22 cellular contexts compared by ENCODE assay signal in the genomic region with DNA sequence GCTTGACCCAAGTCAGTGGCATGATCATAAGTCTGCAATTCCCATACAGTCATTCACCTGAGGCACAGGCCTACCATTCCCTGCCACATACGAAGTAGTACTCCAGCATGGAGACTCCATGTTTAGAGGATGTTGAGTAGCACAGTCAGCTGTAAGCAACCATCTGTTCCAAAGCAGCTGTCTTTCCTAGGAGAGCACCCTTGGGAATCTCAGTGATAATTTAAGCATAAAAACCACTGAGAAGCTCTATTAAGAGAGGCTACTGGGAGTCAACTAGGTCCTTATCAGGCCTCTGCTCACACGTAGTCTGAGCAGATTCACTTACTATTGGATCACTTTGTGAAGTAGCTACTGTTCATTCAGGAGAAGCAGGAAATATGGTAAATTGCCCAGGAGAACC.
"Had no signal": no experiment of that assay in that cellular context is flagged by ENCODE, and none has a peak within 500 bp of the region (broad histone marks: within the 10 kb centered on the region; RNA-seq: fewer than 3 reads in every experiment).

No MANE protein-coding gene starts in this region.

- H3K9me3 ChIP-seq: esophagus squamous epithelium, gastrocnemius medialis, left ventricle myocardium inferior, prostate gland, spleen, testis, upper lobe of left lung had no signal

- DNase-seq: activated CD4-positive, alpha-beta memory T cell treated with anti-CD3 and anti-CD28 coated beads, Interleukin-2, amount 10 ng/mL, durations not matched to agents 7 days and 5 days; activated CD4-positive, alpha-beta T cell treated with anti-CD3 and anti-CD28 coated beads for 4 hours; activated CD4-positive, CD25-positive, alpha-beta regulatory T cell; activated gamma-delta T cell; activated naive CD4-positive, alpha-beta T cell treated with anti-CD3 and anti-CD28 coated beads, Interleukin-2, amount 50 U/mL, for 16 hours; activated naive CD8-positive, alpha-beta T cell treated with anti-CD3 and anti-CD28 coated beads, Interleukin-2, amount 50 U/mL, for 24 hours; activated T-cell treated with anti-CD3 and anti-CD28 coated beads, Interleukin-2, amount 50 U/mL, for 72 hours; cortex of kidney; endodermal cell; esophagus squamous epithelium; gastrocnemius medialis; head of caudate nucleus; hypothalamus; left ventricle myocardium inferior; spleen; stimulated activated CD4-positive, alpha-beta T cell treated with anti-CD3 and anti-CD28 coated beads, Interleukin-4, amount 100 ng/mL, for 1 hour; stimulated activated naive CD4-positive, alpha-beta T cell; testis; upper lobe of left lung had no signal

- H3K4me3 Mint-ChIP-seq: activated CD4-positive, alpha-beta memory T cell treated with anti-CD3 and anti-CD28 coated beads, Interleukin-2, amount 10 ng/mL, durations not matched to agents 7 days and 5 days; activated naive CD8-positive, alpha-beta T cell treated with anti-CD3 and anti-CD28 coated beads, Interleukin-2, amount 50 U/mL, for 24 hours; activated T-cell treated with anti-CD3 and anti-CD28 coated beads, Interleukin-2, amount 50 U/mL, for 72 hours; endodermal cell; natural killer cell treated with Interleukin-12 subunit alpha and Interleukin-12 subunit beta and Interleukin-15 and Interleukin-18, amount 100 ng/mL, for 72 hours had no signal

- H3K4me3 ChIP-seq: cardiac muscle cell, esophagus squamous epithelium, gastrocnemius medialis, left ventricle myocardium inferior, prostate gland, spleen, testis, upper lobe of left lung had no signal

- H3K27me3 ChIP-seq: cardiac muscle cell, esophagus squamous epithelium, gastrocnemius medialis, testis, upper lobe of left lung had no signal

- H3K27ac ChIP-seq: cardiac muscle cell, esophagus squamous epithelium, gastrocnemius medialis, left ventricle myocardium inferior, prostate gland, spleen, testis, upper lobe of left lung had no signal

- H3K4me1 ChIP-seq: esophagus squamous epithelium, gastrocnemius medialis, left ventricle myocardium inferior, prostate gland, spleen, testis, upper lobe of left lung had no signal

- ATAC-seq: activated naive CD8-positive, alpha-beta T cell treated with anti-CD3 and anti-CD28 coated beads, Interleukin-2, amount 50 U/mL, for 24 hours; activated T-cell treated with anti-CD3 and anti-CD28 coated beads, Interleukin-2, amount 50 U/mL, for 72 hours; gastrocnemius medialis; natural killer cell treated with Interleukin-12 subunit alpha and Interleukin-12 subunit beta and Interleukin-15 and Interleukin-18, amount 100 ng/mL, for 72 hours had no signal

- H3K27ac Mint-ChIP-seq: activated CD4-positive, alpha-beta memory T cell treated with anti-CD3 and anti-CD28 coated beads, Interleukin-2, amount 10 ng/mL, durations not matched to agents 7 days and 5 days; activated naive CD8-positive, alpha-beta T cell treated with anti-CD3 and anti-CD28 coated beads, Interleukin-2, amount 50 U/mL, for 24 hours; activated T-cell treated with anti-CD3 and anti-CD28 coated beads, Interleukin-2, amount 50 U/mL, for 72 hours; endodermal cell; natural killer cell treated with Interleukin-12 subunit alpha and Interleukin-12 subunit beta and Interleukin-15 and Interleukin-18, amount 100 ng/mL, for 72 hours had no signal

- H3K36me3 Mint-ChIP-seq: natural killer cell treated with Interleukin-12 subunit alpha and Interleukin-12 subunit beta and Interleukin-15 and Interleukin-18, amount 100 ng/mL, for 72 hours had no signal

- H3K4me1 Mint-ChIP-seq: activated CD4-positive, alpha-beta memory T cell treated with anti-CD3 and anti-CD28 coated beads, Interleukin-2, amount 10 ng/mL, durations not matched to agents 7 days and 5 days; activated naive CD8-positive, alpha-beta T cell treated with anti-CD3 and anti-CD28 coated beads, Interleukin-2, amount 50 U/mL, for 24 hours; endodermal cell had no signal

- H3K36me3 ChIP-seq: cardiac muscle cell, esophagus squamous epithelium, gastrocnemius medialis, left ventricle myocardium inferior, prostate gland, spleen, upper lobe of left lung had no signal

- H3K27me3 Mint-ChIP-seq: activated CD4-positive, alpha-beta memory T cell treated with anti-CD3 and anti-CD28 coated beads, Interleukin-2, amount 10 ng/mL, durations not matched to agents 7 days and 5 days; activated naive CD8-positive, alpha-beta T cell treated with anti-CD3 and anti-CD28 coated beads, Interleukin-2, amount 50 U/mL, for 24 hours had no signal

- H3K9me3 Mint-ChIP-seq: activated CD4-positive, alpha-beta memory T cell treated with anti-CD3 and anti-CD28 coated beads, Interleukin-2, amount 10 ng/mL, durations not matched to agents 7 days and 5 days; activated naive CD8-positive, alpha-beta T cell treated with anti-CD3 and anti-CD28 coated beads, Interleukin-2, amount 50 U/mL, for 24 hours; activated T-cell treated with anti-CD3 and anti-CD28 coated beads, Interleukin-2, amount 50 U/mL, for 72 hours; endodermal cell; natural killer cell treated with Interleukin-12 subunit alpha and Interleukin-12 subunit beta and Interleukin-15 and Interleukin-18, amount 100 ng/mL, for 72 hours had no signal
